In the genomic region with DNA sequence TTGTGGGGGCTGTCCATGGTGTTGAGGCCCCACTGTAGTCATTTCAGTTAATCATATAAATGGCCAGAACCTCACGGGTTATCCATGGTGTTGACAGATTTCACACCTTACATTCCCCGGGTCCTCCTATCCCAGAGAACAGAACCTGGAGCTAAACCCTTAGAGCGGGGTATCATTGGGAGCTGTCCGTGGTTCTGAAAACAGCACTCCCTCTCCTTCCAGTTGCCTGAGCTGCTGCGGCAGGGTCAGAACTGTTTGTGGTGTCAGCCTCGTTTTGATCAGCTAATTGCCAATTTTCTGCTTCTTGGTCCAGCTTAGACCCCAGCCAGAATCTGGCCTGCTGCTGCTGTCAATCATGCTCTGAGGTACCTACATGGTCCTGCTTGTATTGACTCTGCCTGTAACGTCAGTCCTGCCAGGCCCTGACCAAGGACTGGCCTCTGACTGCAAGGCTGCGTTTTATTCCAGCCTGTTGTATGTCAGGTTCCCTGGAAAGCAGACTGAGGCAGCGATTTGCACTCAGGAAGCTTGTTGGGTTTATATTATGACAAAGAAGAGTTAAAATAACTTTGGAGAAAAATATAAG, we compare ENCODE assay signal across 9 cellular contexts. TPM values are rescaled to one million over a fixed set of nuclear protein-coding genes. Genes with fewer than 3 reads are reported as not detected.
DNase-seq lines count a peak whose midpoint lies in the region; FAIRE-seq and TF ChIP-seq lines count a peak whose summit lies in the region.
"Had no signal": no experiment of that assay in that cellular context is flagged by ENCODE, and none has a peak within 500 bp of the region (broad histone marks: within the 10 kb centered on the region; RNA-seq: fewer than 3 reads in every experiment).

No MANE protein-coding gene starts in this region.

- in situ Hi-C loops in G401 (cut with HindIII; ENCODE audit: low sequenced_read_pairs) = no loop called here

- WGBS in spleen, 5 donors = 17 to 35% (median 26%) methylated on average over 9 of the region's 9 CpGs

- FAIRE-seq in H54 (lab: Jason Lieb, UNC) = no peak
- FAIRE-seq: G401.6 had no signal

- H3K9me3 ChIP-seq in spleen = no peaks in the 10 kb centered on the region

- TF ChIP-seq POLR2A in H54 (IDR thresholded peaks at IDR 0.05; ENCODE audit: low read depth, low read length) (no peak), spleen (IDR thresholded peaks at IDR 0.05) (no peak)

- TF ChIP-seq CTCF in spleen (IDR thresholded peaks at IDR 0.05 in 8 of 11, conservative IDR thresholded peaks at IDR 0.05 in 3 of 11) = no peak

- DNase-seq in A172 (ENCODE audit: low spot score) = peak; percentile 55
- peak; percentile 54 for DNase-seq in H54 (ENCODE audit: insufficient read length, low spot score)
- DNase-seq in T-helper 9 cell = peak; percentile 8
- peak; percentile 5 for DNase-seq in glomerular endothelial cell (ENCODE audit: extremely low read depth, low read depth, low spot score)
- DNase-seq in G401 (ENCODE audit: low spot score) = no peak
- no peak for DNase-seq in spleen
- no peak for DNase-seq in NCI-H1436 treated with DMSO at 0.1 percent for 48 hours (lab: John Stamatoyannopoulos, UW)
- no peak for DNase-seq in central memory CD4-positive, alpha-beta T cell

- H3K36me3 ChIP-seq in spleen = no peaks in the 10 kb centered on the region

- peaks cover 0 to 34% (median 0%) of the 10 kb centered on the region in 7 donors for H3K27me3 ChIP-seq in spleen (replicated peaks in 1 of 7)

- no peak overlapping the region for H3K27ac ChIP-seq in spleen

- intact Hi-C loops in spleen (cut with DNase I; ENCODE audit: low total_unique reads) = no loop called here

- H3K4me1 ChIP-seq in spleen = no peaks in the 10 kb centered on the region

- no peak overlapping the region for H3K4me3 ChIP-seq in spleen

RNA-seq across cellular contexts. Expression of gene KCTD15, which starts 55.8 kb away (rescaled TPM):
- 4.6 and 7.8 TPM in 2 replicates for total RNA-seq in A172 (2014; rRNA removed; shearing (Covaris generic))
- total RNA-seq in glomerular endothelial cell (54.3 and 72.3 TPM in 2 replicates), spleen (10 to 100 TPM in 6 of 7 donors, 1 to 10 TPM in 1; 9.7 to 31.8 (median 23.9) TPM)
- 61.4 and 98.4 TPM in 2 replicates for total RNA-seq in G401 (2014; rRNA removed; shearing (Covaris generic))
- polyA plus RNA-seq in spleen = 10 to 100 TPM in 1 of 3 donors, 1 to 10 TPM in 2; 7.6 to 18.8 (median 8.5) TPM

Comparison
In these comparisons a context has a peak if more than half of its experiments do, and no peak if none do; other contexts are left out.
1. DNase-seq: peak in A172 (single experiment), H54 (single experiment), T-helper 9 cell (single experiment) and glomerular endothelial cell (single experiment); none in G401 (single experiment), spleen (single experiment), NCI-H1436 treated with DMSO at 0.1 percent for 48 hours (single experiment) and central memory CD4-positive, alpha-beta T cell (single experiment).